Comparison of ENCODE assay signal across 20 cellular contexts in genomic region chr15:27768731-27769510, GRCh38.
"Had no signal": no experiment of that assay in that cellular context is flagged by ENCODE, and none has a peak within 500 bp of the region (broad histone marks: within the 10 kb centered on the region; RNA-seq: fewer than 3 reads in every experiment).

No MANE protein-coding gene starts in this region.

- H3K27ac ChIP-seq: brain microvascular endothelial cell, colonic mucosa, gastrocnemius medialis, heart right ventricle, transverse colon, vagina had no signal

- H3K4me1 Mint-ChIP-seq: central memory CD8-positive, alpha-beta T cell; T-cell had no signal

- H3K36me3 ChIP-seq: brain microvascular endothelial cell, colonic mucosa, gastrocnemius medialis, heart right ventricle, transverse colon, vagina had no signal

- H3K36me3 Mint-ChIP-seq: T-cell had no signal

- ATAC-seq: activated T-cell treated with anti-CD3 and anti-CD28 coated beads, Interleukin-2, amount 50 U/mL, for 72 hours; gastrocnemius medialis; heart right ventricle; naive thymus-derived CD8-positive, alpha-beta T cell; T-cell had no signal

- DNase-seq: activated CD4-positive, alpha-beta T cell treated with anti-CD3 and anti-CD28 coated beads, Interleukin-2, amount 50 U/mL, for 1 hour; activated effector memory CD4-positive, alpha-beta T cell treated with anti-CD3 and anti-CD28 coated beads, Interleukin-2, amount 50 U/mL, for 16 hours; activated naive CD4-positive, alpha-beta T cell treated with anti-CD3 and anti-CD28 coated beads, Interleukin-2, amount 50 U/mL, for 16 hours; activated T-cell treated with anti-CD3 and anti-CD28 coated beads, Interleukin-2, amount 50 U/mL, for 72 hours; aorta; brain microvascular endothelial cell; colonic mucosa; erythroblast; gastrocnemius medialis; heart right ventricle; mesenchymal stem cell; naive thymus-derived CD8-positive, alpha-beta T cell; stimulated activated CD8-positive, alpha-beta memory T cell treated with anti-CD3 and anti-CD28 coated beads, Interleukin-4, amount 100 ng/mL, for 48 hours; stimulated activated naive CD4-positive, alpha-beta T cell treated with Interleukin-2 at 50 U/mL for 16 hours; substantia nigra; T-cell; T-helper 9 cell; transverse colon had no signal

- H3K27me3 ChIP-seq: brain microvascular endothelial cell, colonic mucosa, gastrocnemius medialis, heart right ventricle, transverse colon, vagina had no signal

- H3K27ac Mint-ChIP-seq: activated T-cell treated with anti-CD3 and anti-CD28 coated beads, Interleukin-2, amount 50 U/mL, for 72 hours; naive thymus-derived CD8-positive, alpha-beta T cell; T-cell had no signal

- H3K9me3 ChIP-seq: colonic mucosa, gastrocnemius medialis, vagina had no signal

- H3K4me3 ChIP-seq: colonic mucosa, gastrocnemius medialis, heart right ventricle, transverse colon, vagina had no signal

- H3K27me3 Mint-ChIP-seq: central memory CD8-positive, alpha-beta T cell; T-cell had no signal

- H3K4me1 ChIP-seq: colonic mucosa, gastrocnemius medialis, heart right ventricle, transverse colon, vagina had no signal

- H3K4me3 Mint-ChIP-seq: activated T-cell treated with anti-CD3 and anti-CD28 coated beads, Interleukin-2, amount 50 U/mL, for 72 hours; central memory CD8-positive, alpha-beta T cell; naive thymus-derived CD8-positive, alpha-beta T cell; T-cell had no signal
